ENCODE assay signal across 34 cellular contexts in the genomic region with DNA sequence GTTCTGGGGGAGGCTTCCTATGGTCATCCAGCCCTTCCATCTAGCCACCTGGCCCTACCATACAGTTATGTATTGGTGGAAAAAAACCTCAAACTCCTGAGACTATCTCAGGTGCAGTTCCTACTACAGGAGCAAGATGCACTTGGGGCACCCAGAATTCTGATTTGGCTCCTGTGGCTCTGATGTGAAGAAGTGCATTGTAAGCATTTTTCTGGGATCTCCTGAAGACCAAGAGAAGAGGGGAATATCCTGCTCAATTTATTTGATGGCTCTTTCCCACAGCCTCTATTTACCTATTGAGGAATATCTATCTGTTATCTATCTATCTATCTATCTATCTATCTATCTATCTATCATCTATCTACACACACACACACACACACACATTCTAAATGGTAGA.
"Had no signal": no experiment of that assay in that cellular context is flagged by ENCODE, and none has a peak within 500 bp of the region (broad histone marks: within the 10 kb centered on the region; RNA-seq: fewer than 3 reads in every experiment).

No MANE protein-coding gene starts in this region.

- H3K4me3 ChIP-seq: adrenal gland, body of pancreas, breast epithelium had no signal

- FAIRE-seq: astrocyte, TTC549 had no signal

- H3K4me1 ChIP-seq: adrenal gland, body of pancreas, breast epithelium had no signal

- DNase-seq: activated B cell treated with CpG ODN at 0.5 μM for 24 hours; activated CD4-positive, alpha-beta memory T cell treated with anti-CD3 and anti-CD28 coated beads for 36 hours; activated CD4-positive, alpha-beta T cell treated with anti-CD3 and anti-CD28 coated beads for 4 hours; activated CD4-positive, alpha-beta T cell treated with anti-CD3 and anti-CD28 coated beads, Interleukin-2, amount 10 ng/mL, durations not matched to agents 24 days and 14 days; activated CD4-positive, alpha-beta T cell treated with anti-CD3 and anti-CD28 coated beads, Interleukin-2, amount 50 U/mL, for 1 hour; activated CD4-positive, alpha-beta T cell treated with anti-CD3 and anti-CD28 coated beads, Interleukin-2, amount 50 U/mL, for 4 hours; activated CD4-positive, CD25-positive, alpha-beta regulatory T cell treated with anti-CD3 and anti-CD28 coated beads, Interleukin-2, amount 50 U/mL, for 72 hours; activated CD8-positive, alpha-beta memory T cell treated with anti-CD3 and anti-CD28 coated beads, Interleukin-2, amount 50 U/mL, for 4 hours; activated CD8-positive, alpha-beta T cell treated with anti-CD3 and anti-CD28 coated beads for 36 hours; activated effector memory CD4-positive, alpha-beta T cell treated with anti-CD3 and anti-CD28 coated beads, Interleukin-2, amount 50 U/mL, for 16 hours; activated gamma-delta T cell treated with Interleukin-2 at 50 U/mL for 16 hours; activated naive CD4-positive, alpha-beta T cell; activated naive CD4-positive, alpha-beta T cell treated with anti-CD3 and anti-CD28 coated beads for 36 hours; activated naive CD4-positive, alpha-beta T cell treated with anti-CD3 and anti-CD28 coated beads, Interleukin-2, amount 50 U/mL, for 16 hours; activated naive CD8-positive, alpha-beta T cell treated with anti-CD3 and anti-CD28 coated beads for 36 hours; activated T-cell treated with anti-CD3 and anti-CD28 coated beads for 4 hours; activated T-cell treated with anti-CD3 and anti-CD28 coated beads, Interleukin-2, amount 50 U/mL, for 1 hour; activated T-cell treated with anti-CD3 and anti-CD28 coated beads, Interleukin-2, amount 50 U/mL, for 4 hours; activated T-cell treated with anti-CD3 and anti-CD28 coated beads, Interleukin-2, amount 50 U/mL, for 72 hours; adrenal gland; amniotic stem cell; aorta; body of pancreas; brain microvascular endothelial cell; central memory CD4-positive, alpha-beta T cell; T-helper 1 cell; T-helper 2 cell; T-helper 9 cell had no signal

- ATAC-seq: activated CD8-positive, alpha-beta T cell treated with anti-CD3 and anti-CD28 coated beads for 36 hours; activated naive CD4-positive, alpha-beta T cell treated with anti-CD3 and anti-CD28 coated beads, Interleukin-2, amount 50 U/mL, for 72 hours; activated T-cell treated with anti-CD3 and anti-CD28 coated beads, Interleukin-2, amount 50 U/mL, for 4 hours; activated T-cell treated with anti-CD3 and anti-CD28 coated beads, Interleukin-2, amount 50 U/mL, for 72 hours; activated T-helper 17 cell treated with anti-CD3 and anti-CD28 coated beads, Interleukin-2, amount 50 U/mL, for 72 hours; body of pancreas had no signal

- H3K27me3 ChIP-seq: adrenal gland, body of pancreas, brain microvascular endothelial cell, breast epithelium had no signal

- H3K9me3 ChIP-seq: adrenal gland had no signal

- H3K36me3 ChIP-seq: adrenal gland, brain microvascular endothelial cell, breast epithelium had no signal

- H3K27ac ChIP-seq: adrenal gland, body of pancreas, brain microvascular endothelial cell, breast epithelium, VCaP had no signal
